8 cellular contexts compared by ENCODE assay signal in the genomic region with DNA sequence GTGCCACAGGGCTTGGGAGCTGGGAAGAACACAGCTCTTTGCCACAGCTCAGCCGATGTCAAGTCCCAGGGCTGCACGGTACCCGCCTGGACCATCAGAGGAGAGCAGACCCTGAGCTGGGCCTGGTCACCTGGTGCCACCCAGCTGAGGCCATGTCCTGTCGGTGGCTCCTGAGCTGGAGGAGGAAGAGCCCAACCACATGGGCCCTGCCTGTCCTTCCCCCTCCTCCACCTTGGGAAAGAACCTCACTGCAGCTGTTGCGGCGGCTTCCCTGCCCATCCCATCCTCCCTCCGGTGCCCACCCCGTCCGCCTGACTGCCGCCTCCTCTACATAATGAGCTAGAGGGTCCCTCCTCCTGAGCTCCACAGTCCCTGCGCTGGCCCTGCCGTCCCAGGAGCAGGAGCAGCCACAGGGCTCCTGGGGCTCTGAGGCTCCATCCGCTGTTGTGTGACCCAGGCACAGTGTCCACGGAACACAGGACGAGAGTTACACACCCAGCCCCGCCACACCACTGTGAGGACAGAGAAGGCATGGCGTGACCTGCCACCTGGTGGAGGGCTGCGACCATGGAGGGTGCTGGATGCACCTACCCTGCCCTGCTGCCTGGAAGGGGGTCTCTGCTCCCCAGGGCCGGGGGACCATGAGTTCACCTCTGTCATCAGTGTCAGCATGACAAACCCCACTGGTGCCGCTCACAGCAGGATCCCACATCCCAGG. TPM values are rescaled to one million over a fixed set of nuclear protein-coding genes. Genes with fewer than 3 reads are reported as not detected.
A peak's percentile ranks its signal among the peaks of the same experiment; 100 is the strongest.
DNase-seq lines count a peak whose midpoint lies in the region; ATAC-seq and TF ChIP-seq lines count a peak whose summit lies in the region.

No MANE protein-coding gene starts in this region.

- H3K27me3 ChIP-seq in Panc1 (ENCODE audit: control insufficient read depth, insufficient read depth, low read length) = no peaks in the 10 kb centered on the region

- H3K27ac ChIP-seq in Panc1 (ENCODE audit: low read length) = no peak overlapping the region

- TF ChIP-seq CTCF in Panc1 (IDR thresholded peaks at IDR 0.05) = no peak; the same call in 1 of the 2 replicates
- TF ChIP-seq CTCF in astrocyte of the cerebellum (IDR thresholded peaks at IDR 0.05; ENCODE audit: low read depth, low read length, missing control alignments) = peak; percentile 55

- H3K36me3 ChIP-seq in Panc1 (ENCODE audit: control insufficient read depth, insufficient read depth, low read length) = no peaks in the 10 kb centered on the region; the same call in 1 of the 2 replicates

- peak; percentile 66 to 70 for ATAC-seq in activated CD4-positive, CD25-positive, alpha-beta regulatory T cell treated with anti-CD3 and anti-CD28 coated beads, Interleukin-2, amount 50 U/mL, for 24 hours
- peak; percentile 73 for ATAC-seq in Panc1
- no peak for ATAC-seq in GM19328 (IDR thresholded peaks at IDR 0.05; ENCODE audit: unreplicated experiment)

- H3K4me1 ChIP-seq in Panc1 (ENCODE audit: control insufficient read depth, insufficient read depth, low read length) = no peaks in the 10 kb centered on the region; the same call in 1 of the 2 replicates

- intact Hi-C loops in Panc1 (cut with micrococcal nuclease; ENCODE audit: unreplicated experiment) = no loop called here

- BruUV-seq in Panc1 (replicated peaks; lab: Mats Ljungman, UMichigan) = no TSS peak

- POLR2A ChIA-PET in Panc1 (lab: Charles Lee) = interaction anchor here (0.9 kb wide), 1 partner anchor 515 kb away, joined by 4 read pairs; no protein-coding TSS in a partner anchor

- in situ Hi-C loops in Panc1 (cut with HindIII; ENCODE audit: low pct_unique_long_range_greater_than_20kb, low sequenced_read_pairs) = no loop called here
- in situ Hi-C loops in astrocyte of the cerebellum (cut with HindIII; ENCODE audit: low sequenced_read_pairs) = loop anchor here (25.0 kb wide), 1 partner anchor 533 kb away; no protein-coding TSS in a partner anchor

- DNase-seq in activated CD4-positive, CD25-positive, alpha-beta regulatory T cell treated with anti-CD3 and anti-CD28 coated beads, Interleukin-2, amount 50 U/mL, for 72 hours = no peak
- DNase-seq in Panc1 (ENCODE audit: low read depth, low spot score) = peak; percentile 5
- DNase-seq in astrocyte of the cerebellum (ENCODE audit: low read depth) = no peak
- DNase-seq in inferior parietal cortex (ENCODE audit: extremely low spot score) = peak; percentile 36
- DNase-seq in stimulated activated naive CD4-positive, alpha-beta T cell treated with Interleukin-2 at 50 U/mL for 16 hours (lab: John Stamatoyannopoulos, UW) = peak; percentile 21
- DNase-seq in HPDE6-E6E7 (ENCODE audit: extremely low spot score) = no peak

- CTCF ChIA-PET in Panc1 (lab: Charles Lee) = interaction anchor here (0.8 to 1.3 kb wide), 3 partner anchors 9 to 12 kb away, joined by 3 read pairs; no protein-coding TSS in a partner anchor

- no peaks in the 10 kb centered on the region for H3K9me3 ChIP-seq in Panc1 (ENCODE audit: control insufficient read depth, insufficient read depth, low read depth, low read length)

- H3K4me3 ChIP-seq in Panc1 (ENCODE audit: low read depth in 2 of 2, low read length in 2 of 2) = no peak overlapping the region
- H3K4me3 ChIP-seq in astrocyte of the cerebellum (ENCODE audit: low read depth, low read length) = no peak overlapping the region

RNA-seq across cellular contexts. Expression of a gene that starts 21.4 kb away (rescaled TPM):
- total RNA-seq in Panc1 (2021; ENCODE audit: unreplicated experiment) = 43.7 TPM
- 39.1 TPM for polyA plus RNA-seq in Panc1 (2012; ENCODE audit: insufficient read length)

Comparison
In these comparisons a context has a peak if more than half of its experiments do, and no peak if none do; other contexts are left out.
1. DNase-seq: peak in Panc1 (single experiment), inferior parietal cortex (single experiment) and stimulated activated naive CD4-positive, alpha-beta T cell treated with Interleukin-2 at 50 U/mL for 16 hours (single experiment); none in activated CD4-positive, CD25-positive, alpha-beta regulatory T cell treated with anti-CD3 and anti-CD28 coated beads, Interleukin-2, amount 50 U/mL, for 72 hours (single experiment), astrocyte of the cerebellum (single experiment) and HPDE6-E6E7 (single experiment).